In the genomic region with DNA sequence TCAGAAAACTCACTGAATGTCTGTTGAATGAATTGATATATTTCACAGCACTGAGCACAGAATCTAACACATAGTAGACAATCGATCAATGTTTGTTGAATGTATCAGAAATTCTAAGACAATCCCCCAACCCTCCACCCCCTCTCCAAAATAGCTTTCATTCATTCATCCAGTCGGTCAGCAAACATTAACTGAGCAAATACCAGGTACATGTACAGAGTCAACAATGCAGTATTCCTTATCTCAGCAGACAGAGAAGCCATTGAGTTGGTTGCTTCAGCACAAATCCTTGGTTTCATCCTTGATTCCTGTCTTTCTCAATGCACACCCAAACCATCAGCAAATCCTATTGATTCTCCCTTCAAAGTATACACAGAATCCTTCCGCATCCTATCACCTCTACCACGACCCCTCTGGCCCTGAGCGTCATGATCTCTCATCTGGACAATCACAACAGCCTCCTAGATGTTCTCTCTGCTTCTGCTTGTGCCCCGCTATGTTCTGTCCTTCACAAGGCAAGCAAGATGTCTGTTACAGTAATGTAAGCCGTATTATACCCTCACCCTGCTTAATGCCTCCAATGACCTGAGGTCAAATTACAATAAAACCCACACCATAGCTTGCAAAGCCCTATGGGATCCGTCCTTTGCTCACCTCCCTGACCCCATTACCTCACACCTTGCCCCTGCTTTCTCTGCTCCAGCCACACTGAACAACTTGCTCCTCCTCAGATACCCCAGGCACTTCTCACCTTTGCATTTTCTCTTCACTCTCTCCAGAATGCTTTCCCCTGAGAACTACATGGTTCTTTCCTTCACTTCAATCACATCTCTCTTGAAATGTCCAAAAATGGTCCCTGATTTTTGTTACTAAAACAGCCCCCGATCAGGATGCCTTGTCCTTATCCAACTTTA, we compare ENCODE assay signal across 1 cellular context.
A peak's percentile ranks its signal among the peaks of the same experiment; 100 is the strongest.
TF ChIP-seq lines count a peak whose summit lies in the region.

No MANE protein-coding gene starts in this region.

TF ChIP-seq in HepG2, 621 proteins besides CTCF, POLR2A, EP300 and RAD21 (continued from another document and continues in another):
- TF ChIP-seq ZNF710 (CRISPR knock-in tag; IDR thresholded peaks at IDR 0.05; ENCODE audit: borderline replicate concordance) (peak; percentile 100), TCF7L2 (IDR thresholded peaks at IDR 0.05; ENCODE audit: low read depth, low read length) (peak; percentile 72), ZNF431 (CRISPR knock-in tag; IDR thresholded peaks at IDR 0.05; ENCODE audit: borderline replicate concordance, low read depth) (no peak), NR2F2 (IDR thresholded peaks at IDR 0.05; ENCODE audit: borderline replicate concordance, low read depth) (peak; percentile 96), KDM6A (CRISPR knock-in tag; IDR thresholded peaks at IDR 0.05; ENCODE audit: low read depth) (peak; percentile 66; the same call in 1 of the 2 replicates), BCL3 (CRISPR knock-in tag; IDR thresholded peaks at IDR 0.05) (peak; percentile 48; the same call in 1 of the 2 replicates), ZNF331 (CRISPR knock-in tag; IDR thresholded peaks at IDR 0.05) (peak; percentile 92), RFX3 (CRISPR knock-in tag; IDR thresholded peaks at IDR 0.05) (peak; percentile 30), GFI1 (CRISPR knock-in tag; IDR thresholded peaks at IDR 0.05; ENCODE audit: borderline replicate concordance) (peak; percentile 94), ZFP62 (CRISPR knock-in tag; IDR thresholded peaks at IDR 0.05) (no peak), JDP2 (CRISPR knock-in tag; IDR thresholded peaks at IDR 0.05; ENCODE audit: borderline replicate concordance) (peak; percentile 64; the same call in 1 of the 2 replicates), HBP1 (CRISPR knock-in tag; IDR thresholded peaks at IDR 0.05; ENCODE audit: low read depth) (peak; percentile 99), CHD2 (IDR thresholded peaks at IDR 0.05; ENCODE audit: low read depth, low read length) (no peak), ZNF329 (CRISPR knock-in tag; IDR thresholded peaks at IDR 0.05; ENCODE audit: low read depth) (no peak), PPARG (CRISPR knock-in tag; conservative IDR thresholded peaks at IDR 0.05) (peak; percentile 80; the same call in 1 of the 2 replicates), KDM1A (CRISPR knock-in tag; IDR thresholded peaks at IDR 0.05) (peak; percentile 63), ZNF292 (CRISPR knock-in tag; IDR thresholded peaks at IDR 0.05; ENCODE audit: borderline replicate concordance, low read depth) (peak; percentile 87; the same call in 1 of the 2 replicates), MAFG (CRISPR knock-in tag; IDR thresholded peaks at IDR 0.05) (no peak), ZNF253 (CRISPR knock-in tag; IDR thresholded peaks at IDR 0.05; ENCODE audit: borderline replicate concordance) (no peak), ZNF318 (CRISPR knock-in tag; IDR thresholded peaks at IDR 0.05) (no peak), LBX2 (CRISPR knock-in tag; IDR thresholded peaks at IDR 0.05; ENCODE audit: borderline replicate concordance) (no peak), TCF12 (IDR thresholded peaks at IDR 0.05) (no peak), TCF12 (CRISPR knock-in tag; IDR thresholded peaks at IDR 0.05) (peak; percentile 94; the same call in 1 of the 2 replicates), IKZF4 (CRISPR knock-in tag; IDR thresholded peaks at IDR 0.05; ENCODE audit: borderline replicate concordance, low read depth, not compliant biosample characterization) (peak; percentile 69), SALL1 (CRISPR knock-in tag; IDR thresholded peaks at IDR 0.05) (peak; percentile 87), MEF2D (CRISPR knock-in tag; IDR thresholded peaks at IDR 0.05) (peak; percentile 68; the same call in 1 of the 2 replicates)
- TF ChIP-seq, protein P1, sequence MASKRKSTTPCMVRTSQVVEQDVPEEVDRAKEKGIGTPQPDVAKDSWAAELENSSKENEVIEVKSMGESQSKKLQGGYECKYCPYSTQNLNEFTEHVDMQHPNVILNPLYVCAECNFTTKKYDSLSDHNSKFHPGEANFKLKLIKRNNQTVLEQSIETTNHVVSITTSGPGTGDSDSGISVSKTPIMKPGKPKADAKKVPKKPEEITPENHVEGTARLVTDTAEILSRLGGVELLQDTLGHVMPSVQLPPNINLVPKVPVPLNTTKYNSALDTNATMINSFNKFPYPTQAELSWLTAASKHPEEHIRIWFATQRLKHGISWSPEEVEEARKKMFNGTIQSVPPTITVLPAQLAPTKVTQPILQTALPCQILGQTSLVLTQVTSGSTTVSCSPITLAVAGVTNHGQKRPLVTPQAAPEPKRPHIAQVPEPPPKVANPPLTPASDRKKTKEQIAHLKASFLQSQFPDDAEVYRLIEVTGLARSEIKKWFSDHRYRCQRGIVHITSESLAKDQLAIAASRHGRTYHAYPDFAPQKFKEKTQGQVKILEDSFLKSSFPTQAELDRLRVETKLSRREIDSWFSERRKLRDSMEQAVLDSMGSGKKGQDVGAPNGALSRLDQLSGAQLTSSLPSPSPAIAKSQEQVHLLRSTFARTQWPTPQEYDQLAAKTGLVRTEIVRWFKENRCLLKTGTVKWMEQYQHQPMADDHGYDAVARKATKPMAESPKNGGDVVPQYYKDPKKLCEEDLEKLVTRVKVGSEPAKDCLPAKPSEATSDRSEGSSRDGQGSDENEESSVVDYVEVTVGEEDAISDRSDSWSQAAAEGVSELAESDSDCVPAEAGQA (IDR thresholded peaks at IDR 0.05; ENCODE audit: low read depth), result no peak
- TF ChIP-seq, protein P1 (CRISPR knock-in tag; IDR thresholded peaks at IDR 0.05; ENCODE audit: borderline replicate concordance), result 0 out of 2 replicates have a peak, but pooled peaks have one; percentile 45
- TF ChIP-seq, protein P2, sequence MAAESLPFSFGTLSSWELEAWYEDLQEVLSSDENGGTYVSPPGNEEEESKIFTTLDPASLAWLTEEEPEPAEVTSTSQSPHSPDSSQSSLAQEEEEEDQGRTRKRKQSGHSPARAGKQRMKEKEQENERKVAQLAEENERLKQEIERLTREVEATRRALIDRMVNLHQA (CRISPR knock-in tag; IDR thresholded peaks at IDR 0.05), result no peak
